ENCODE assay signal across 25 cellular contexts in the genomic region with DNA sequence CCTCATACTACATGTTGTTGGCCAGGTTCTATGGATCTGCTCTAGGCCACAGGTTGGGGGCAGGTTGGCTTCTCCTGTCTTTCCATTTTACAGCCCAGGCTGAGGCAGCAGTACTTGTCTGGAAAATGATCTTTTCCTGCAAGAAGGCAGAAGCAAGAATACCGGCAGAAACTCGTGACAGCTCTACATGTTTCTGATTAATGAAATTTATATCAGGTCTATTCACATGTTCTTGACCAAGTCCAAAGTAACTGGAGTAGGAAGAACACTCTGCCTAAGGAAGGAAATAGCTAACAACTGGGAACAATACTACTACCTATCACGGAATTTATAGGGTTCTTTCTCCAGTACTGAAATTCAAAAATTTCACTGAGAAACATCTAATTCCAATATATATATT.
"Had no signal": no experiment of that assay in that cellular context is flagged by ENCODE, and none has a peak within 500 bp of the region (broad histone marks: within the 10 kb centered on the region; RNA-seq: fewer than 3 reads in every experiment).

No MANE protein-coding gene starts in this region.

- H3K27me3 ChIP-seq: neutrophil, pancreas, right lobe of liver, sigmoid colon, stomach, thyroid gland, tibial nerve, upper lobe of left lung, vagina had no signal

- H3K9me3 ChIP-seq: neutrophil, pancreas, prostate gland, right lobe of liver, sigmoid colon, stomach, thoracic aorta, thyroid gland, tibial nerve, upper lobe of left lung, vagina had no signal

- ATAC-seq: natural killer cell treated with Interleukin-12 subunit alpha and Interleukin-12 subunit beta and Interleukin-15 and Interleukin-18, amount 100 ng/mL, for 72 hours; pancreas; right cardiac atrium; right lobe of liver; stimulated activated effector memory CD8-positive, alpha-beta T cell treated with anti-CD3 and anti-CD28 coated beads, Interleukin-12 subunit alpha, Interleukin-12 subunit beta, amount 100 ng/mL, for 72 hours; stimulated activated naive B cell treated with anti-CD40 and anti-IgM and Interleukin-4, amounts not matched to agents 10 μg/mL and 1 μg/mL and 100 μg/mL, for 72 hours had no signal

- H3K4me1 ChIP-seq: pancreas, prostate gland, right lobe of liver, sigmoid colon, stomach, thyroid gland, tibial nerve, upper lobe of left lung, vagina had no signal

- H3K4me3 ChIP-seq: pancreas, prostate gland, right lobe of liver, sigmoid colon, stomach, thoracic aorta, thyroid gland, tibial nerve, upper lobe of left lung, vagina had no signal

- H3K27ac ChIP-seq: neutrophil, pancreas, prostate gland, right lobe of liver, sigmoid colon, stomach, thoracic aorta, thyroid gland, tibial nerve, upper lobe of left lung, vagina had no signal

- FAIRE-seq: pancreas, small intestine, urothelium cell line had no signal

- DNase-seq: nephron progenitor cell; nucleus accumbens; pancreas; right cardiac atrium; right lobe of liver; sigmoid colon; small intestine; stimulated activated CD4-positive, alpha-beta T cell treated with anti-CD3 and anti-CD28 coated beads, Interleukin-15, amount 100 ng/mL, for 24 hours; stimulated activated CD4-positive, alpha-beta T cell treated with anti-CD3 and anti-CD28 coated beads, Interleukin-2, amount 100 ng/mL, for 24 hours; stimulated activated CD4-positive, alpha-beta T cell treated with anti-CD3 and anti-CD28 coated beads, Interleukin-2, amount 100 ng/mL, for 48 hours; stimulated activated CD4-positive, alpha-beta T cell treated with anti-CD3 and anti-CD28 coated beads, Interleukin-4, amount 100 ng/mL, for 24 hours; stimulated activated naive B cell treated with anti-CD40 and anti-IgM and Interleukin-4, amounts not matched to agents 10 μg/mL and 1 μg/mL and 100 μg/mL, for 72 hours; stimulated activated naive CD4-positive, alpha-beta T cell treated with Interleukin-2 at 50 U/mL for 16 hours; stomach; thyroid gland; trophoblast cell; upper lobe of left lung had no signal

- H3K36me3 ChIP-seq: neutrophil, pancreas, prostate gland, right lobe of liver, sigmoid colon, stomach, thoracic aorta, thyroid gland, tibial nerve, upper lobe of left lung, vagina had no signal
